Comparison of ENCODE assay signal across 8 cellular contexts in the genomic region with DNA sequence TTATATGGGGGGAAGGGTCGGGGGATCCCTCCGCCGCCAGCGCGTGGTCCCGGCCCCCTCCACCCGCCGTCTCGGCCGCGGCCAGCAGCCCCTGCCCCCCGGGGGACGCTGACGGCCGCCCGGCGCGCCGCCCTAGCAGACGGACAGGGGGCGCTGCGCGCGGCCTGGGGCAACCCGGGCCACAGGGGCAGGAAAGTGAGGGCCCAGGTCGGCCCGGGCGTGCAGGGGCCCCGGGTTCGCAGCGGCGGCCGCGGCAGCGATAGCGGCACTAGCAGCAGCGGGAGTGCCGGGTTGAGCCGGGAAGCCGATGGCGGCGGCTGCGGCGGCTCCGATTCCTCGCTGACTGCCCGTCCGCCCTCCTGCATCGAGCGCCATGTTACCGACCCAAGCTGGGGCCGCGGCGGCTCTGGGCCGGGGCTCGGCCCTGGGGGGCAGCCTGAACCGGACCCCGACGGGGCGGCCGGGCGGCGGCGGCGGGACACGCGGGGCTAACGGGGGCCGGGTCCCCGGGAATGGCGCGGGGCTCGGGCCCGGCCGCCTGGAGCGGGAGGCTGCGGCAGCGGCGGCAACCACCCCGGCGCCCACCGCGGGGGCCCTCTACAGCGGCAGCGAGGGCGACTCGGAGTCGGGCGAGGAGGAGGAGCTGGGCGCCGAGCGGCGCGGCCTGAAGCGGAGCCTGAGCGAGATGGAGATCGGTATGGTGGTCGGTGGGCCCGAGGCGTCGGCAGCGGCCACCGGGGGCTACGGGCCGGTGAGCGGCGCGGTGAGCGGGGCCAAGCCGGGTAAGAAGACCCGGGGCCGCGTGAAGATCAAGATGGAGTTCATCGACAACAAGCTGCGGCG. TPM values are rescaled to one million over a fixed set of nuclear protein-coding genes. Genes with fewer than 3 reads are reported as not detected.
DNase-seq lines count a peak whose midpoint lies in the region; ATAC-seq and TF ChIP-seq lines count a peak whose summit lies in the region.

No MANE protein-coding gene starts in this region.

- peaks cover 38% of the 10 kb centered on the region for H3K79me2 ChIP-seq in PC-3 (ENCODE audit: low read length)

- H3K4me3 ChIP-seq in PC-3 (ENCODE audit: low read length) (peak overlapping the region; percentile 94), astrocyte of the spinal cord (ENCODE audit: low read depth, low read length) (peak overlapping the region; percentile 91)

- H2AFZ ChIP-seq in PC-3 (ENCODE audit: low read length): peak overlapping the region; percentile 62

- in situ Hi-C loops in astrocyte of the spinal cord (cut with HindIII; ENCODE audit: low sequenced_read_pairs): no loop called here

- no peaks in the 10 kb centered on the region for H3K9me3 ChIP-seq in PC-3 (ENCODE audit: low read length)

- TF ChIP-seq CTCF in PC-3 (conservative IDR thresholded peaks at IDR 0.05; ENCODE audit: low read depth, low read length) (peak; percentile 56), astrocyte of the spinal cord (IDR thresholded peaks at IDR 0.05; ENCODE audit: low read depth, low read length) (peak; percentile 49)

- H3K27me3 ChIP-seq in PC-3 (ENCODE audit: low read length): no peaks in the 10 kb centered on the region

- H3K9ac ChIP-seq in PC-3 (ENCODE audit: low read length): peak overlapping the region; percentile 84

- H3K9me2 ChIP-seq in PC-3 (replicated peaks; ENCODE audit: low read length): no peaks in the 10 kb centered on the region

- POLR2A ChIA-PET in PC-3 (lab: Charles Lee; ENCODE audit: unreplicated experiment): no interaction called here

- peak overlapping the region; percentile 86 for H3K4me2 ChIP-seq in PC-3 (ENCODE audit: low read length)

- no TSS peak for BruUV-seq in PC-3 (replicated peaks; lab: Mats Ljungman, UMichigan)

- peak; percentile 26 for ATAC-seq in HG02571 (IDR thresholded peaks at IDR 0.05; ENCODE audit: unreplicated experiment)
- peak; percentile 0 for ATAC-seq in PC-3

- CTCF ChIA-PET in PC-3 (lab: Charles Lee): no interaction called here

- peaks cover 14% of the 10 kb centered on the region; the same call in 1 of the 2 replicates for H3K36me3 ChIP-seq in PC-3 (ENCODE audit: low read depth, low read length)

- intact Hi-C loops in PC-3 (cut with micrococcal nuclease): loop anchor here (1.0 to 2.0 kb wide), 2 partner anchors 21 to 112 kb away; a partner anchor contains a TSS

- H3F3A ChIP-seq in PC-3 (ENCODE audit: low read length, unreplicated experiment): no peaks in the 10 kb centered on the region

- peaks cover 29% of the 10 kb centered on the region for H3K4me1 ChIP-seq in PC-3 (ENCODE audit: insufficient read depth, low read length)

- H4K20me1 ChIP-seq in PC-3 (ENCODE audit: low read length): peaks cover 11% of the 10 kb centered on the region

- peak; percentile 41 for DNase-seq in DMS79 treated with DMSO at 0.1 percent for 48 hours (lab: John Stamatoyannopoulos, UW)
- no peak for DNase-seq in DMS79 (lab: John Stamatoyannopoulos, UW)
- DNase-seq in PC-3: no peak
- no peak for DNase-seq in astrocyte of the spinal cord (ENCODE audit: low read depth, low spot score)
- DNase-seq in kidney tubule cell (ENCODE audit: low spot score): peak; percentile 9
- peak; percentile 38 for DNase-seq in stimulated activated naive CD4-positive, alpha-beta T cell treated with Interleukin-2 at 50 U/mL for 16 hours (lab: John Stamatoyannopoulos, UW)
- no peak for DNase-seq in amniotic stem cell (lab: John Stamatoyannopoulos, UW)

- peak overlapping the region; percentile 24; the same call in 1 of the 2 replicates for H3K27ac ChIP-seq in PC-3 (ENCODE audit: low read length)

RNA-seq across cellular contexts. Expression of a gene that starts 0.4 kb away (rescaled TPM):
- total RNA-seq in PC-3 (2014; rRNA removed): 35.0 and 44.3 TPM in 2 replicates

RNA-seq across cellular contexts. Expression of a gene that starts 10.5 kb away (rescaled TPM):
- 30.4 and 43.8 TPM in 2 replicates for total RNA-seq in PC-3 (2014; rRNA removed)

RNA-seq across cellular contexts. Expression of a gene that starts 57.8 kb away (rescaled TPM):
- total RNA-seq in PC-3 (2014; rRNA removed): 128 and 176 TPM in 2 replicates

Comparison
In these comparisons a context has a peak if more than half of its experiments do, and no peak if none do; other contexts are left out.
1. DNase-seq: peak in DMS79 treated with DMSO at 0.1 percent for 48 hours (single experiment), kidney tubule cell (single experiment) and stimulated activated naive CD4-positive, alpha-beta T cell treated with Interleukin-2 at 50 U/mL for 16 hours (single experiment); none in DMS79 (single experiment), PC-3 (single experiment), astrocyte of the spinal cord (single experiment) and amniotic stem cell (single experiment).